Comparison of ENCODE assay signal across 18 cellular contexts in genomic region chr7:69882269-69882668, GRCh38.
A peak's percentile ranks its signal among the peaks of the same experiment; 100 is the strongest.
DNase-seq lines count a peak whose midpoint lies in the region; ATAC-seq and TF ChIP-seq lines count a peak whose summit lies in the region.
"Had no signal": no experiment of that assay in that cellular context is flagged by ENCODE, and none has a peak within 500 bp of the region (broad histone marks: within the 10 kb centered on the region; RNA-seq: fewer than 3 reads in every experiment).

No MANE protein-coding gene starts in this region.

- H3K4me1 ChIP-seq in left lung = no peaks in the 10 kb centered on the region
- H3K4me1 ChIP-seq: lower lobe of right lung had no signal

- H3K4me3 Mint-ChIP-seq in stimulated activated naive B cell treated with anti-CD40 and anti-IgM and Interleukin-4, amounts not matched to agents 10 μg/mL and 1 μg/mL and 100 μg/mL, for 72 hours = no peak overlapping the region
- H3K4me3 Mint-ChIP-seq: activated CD8-positive, alpha-beta T cell treated with anti-CD3 and anti-CD28 coated beads for 36 hours; activated naive CD4-positive, alpha-beta T cell treated with anti-CD3 and anti-CD28 coated beads, Interleukin-2, amount 50 U/mL, for 24 hours; GM23338 had no signal

- H3K27ac Mint-ChIP-seq in stimulated activated naive B cell treated with anti-CD40 and anti-IgM and Interleukin-4, amounts not matched to agents 10 μg/mL and 1 μg/mL and 100 μg/mL, for 72 hours = no peak overlapping the region
- H3K27ac Mint-ChIP-seq: activated CD8-positive, alpha-beta T cell treated with anti-CD3 and anti-CD28 coated beads for 36 hours; activated naive CD4-positive, alpha-beta T cell treated with anti-CD3 and anti-CD28 coated beads, Interleukin-2, amount 50 U/mL, for 24 hours; GM23338 had no signal

- H3K36me3 ChIP-seq in left lung = no peaks in the 10 kb centered on the region
- H3K36me3 ChIP-seq: lower lobe of right lung had no signal

- H3K9me3 ChIP-seq in left lung = no peaks in the 10 kb centered on the region
- H3K9me3 ChIP-seq: lower lobe of right lung had no signal

- H3K27ac ChIP-seq in left lung = no peak overlapping the region
- H3K27ac ChIP-seq: HL-60, lower lobe of right lung had no signal

- intact Hi-C loops in left lung (cut with DNase I) = no loop called here

- no peaks in the 10 kb centered on the region for H3K9me3 Mint-ChIP-seq in stimulated activated naive B cell treated with anti-CD40 and anti-IgM and Interleukin-4, amounts not matched to agents 10 μg/mL and 1 μg/mL and 100 μg/mL, for 72 hours
- H3K9me3 Mint-ChIP-seq: activated CD8-positive, alpha-beta T cell treated with anti-CD3 and anti-CD28 coated beads for 36 hours; activated naive CD4-positive, alpha-beta T cell treated with anti-CD3 and anti-CD28 coated beads, Interleukin-2, amount 50 U/mL, for 24 hours; GM23338 had no signal

- peaks cover 0 to 5% of the 10 kb centered on the region in 2 donors for H3K36me3 Mint-ChIP-seq in stimulated activated naive B cell treated with anti-CD40 and anti-IgM and Interleukin-4, amounts not matched to agents 10 μg/mL and 1 μg/mL and 100 μg/mL, for 72 hours
- H3K36me3 Mint-ChIP-seq: activated naive CD4-positive, alpha-beta T cell treated with anti-CD3 and anti-CD28 coated beads, Interleukin-2, amount 50 U/mL, for 24 hours had no signal

- H3K27me3 Mint-ChIP-seq in stimulated activated naive B cell treated with anti-CD40 and anti-IgM and Interleukin-4, amounts not matched to agents 10 μg/mL and 1 μg/mL and 100 μg/mL, for 72 hours = no peaks in the 10 kb centered on the region
- H3K27me3 Mint-ChIP-seq: activated CD8-positive, alpha-beta T cell treated with anti-CD3 and anti-CD28 coated beads for 36 hours; activated naive CD4-positive, alpha-beta T cell treated with anti-CD3 and anti-CD28 coated beads, Interleukin-2, amount 50 U/mL, for 24 hours had no signal

- peaks cover 27 to 36% of the 10 kb centered on the region in 2 donors for H3K4me1 Mint-ChIP-seq in stimulated activated naive B cell treated with anti-CD40 and anti-IgM and Interleukin-4, amounts not matched to agents 10 μg/mL and 1 μg/mL and 100 μg/mL, for 72 hours
- H3K4me1 Mint-ChIP-seq: activated naive CD4-positive, alpha-beta T cell treated with anti-CD3 and anti-CD28 coated beads, Interleukin-2, amount 50 U/mL, for 24 hours; GM23338 had no signal

- TF ChIP-seq CTCF in left lung (IDR thresholded peaks at IDR 0.05) = no peak

- no peaks in the 10 kb centered on the region for H3K27me3 ChIP-seq in left lung

- DNase-seq in stimulated activated naive B cell treated with anti-CD40 and anti-IgM and Interleukin-4, amounts not matched to agents 10 μg/mL and 1 μg/mL and 100 μg/mL, for 72 hours = no peak
- DNase-seq in NCI-H510A (lab: John Stamatoyannopoulos, UW) (no peak), left lung (no peak), NCI-H1417 (lab: John Stamatoyannopoulos, UW) (no peak)
- DNase-seq: activated CD8-positive, alpha-beta T cell treated with anti-CD3 and anti-CD28 coated beads for 36 hours; activated T-cell treated with anti-CD3 and anti-CD28 coated beads, Interleukin-2, amount 50 U/mL, for 48 hours; head of caudate nucleus; lower lobe of right lung; NCI-H774; nucleus accumbens; PC-3; SIG-M5 had no signal

- ATAC-seq in GM18907 (IDR thresholded peaks at IDR 0.05; ENCODE audit: unreplicated experiment) = peak; percentile 72
- peak; percentile 79 for ATAC-seq in GM21723 (IDR thresholded peaks at IDR 0.05; ENCODE audit: unreplicated experiment)
- peak; percentile 54 for ATAC-seq in HG03196 (IDR thresholded peaks at IDR 0.05; ENCODE audit: unreplicated experiment)
- ATAC-seq in stimulated activated naive B cell treated with anti-CD40 and anti-IgM and Interleukin-4, amounts not matched to agents 10 μg/mL and 1 μg/mL and 100 μg/mL, for 72 hours (replicated peaks) = peak; percentile 93
- no peak for ATAC-seq in left lung
- ATAC-seq: activated CD8-positive, alpha-beta T cell treated with anti-CD3 and anti-CD28 coated beads for 36 hours; GM23338; lower lobe of right lung; PC-3 had no signal

- no peak overlapping the region for H3K4me3 ChIP-seq in left lung
- H3K4me3 ChIP-seq: GM23338, lower lobe of right lung had no signal
